In genomic region chr12:50517456-50518048, GRCh38 we compare ENCODE assay signal across 8 cellular contexts. TPM values are rescaled to one million over a fixed set of nuclear protein-coding genes. Genes with fewer than 3 reads are reported as not detected.
A peak's percentile ranks its signal among the peaks of the same experiment; 100 is the strongest.
DNase-seq lines count a peak whose midpoint lies in the region; ATAC-seq and TF ChIP-seq lines count a peak whose summit lies in the region.

No MANE protein-coding gene starts in this region.

- H3K36me3 ChIP-seq in KMS-11 (ENCODE audit: insufficient read depth) (no peaks in the 10 kb centered on the region), MG63 (no peaks in the 10 kb centered on the region), WERI-Rb-1 (no peaks in the 10 kb centered on the region)

- H3K4me1 Mint-ChIP-seq in central memory CD8-positive, alpha-beta T cell = peaks cover 23% of the 10 kb centered on the region

- H3K27me3 ChIP-seq in KMS-11 (ENCODE audit: insufficient read depth, low read depth) = no peaks in the 10 kb centered on the region
- no peaks in the 10 kb centered on the region for H3K27me3 ChIP-seq in MG63
- no peaks in the 10 kb centered on the region for H3K27me3 ChIP-seq in WERI-Rb-1 (ENCODE audit: insufficient read depth, low read depth, severe bottlenecking)

- H3K27ac Mint-ChIP-seq in central memory CD8-positive, alpha-beta T cell (ENCODE audit: low read depth) = no peak overlapping the region

- TF ChIP-seq CTCF in KMS-11 (conservative IDR thresholded peaks at IDR 0.05; ENCODE audit: low read depth, low read length) (no peak), WERI-Rb-1 (IDR thresholded peaks at IDR 0.05; ENCODE audit: low read depth, low read length) (no peak)

- ATAC-seq in GM21528 (IDR thresholded peaks at IDR 0.05; ENCODE audit: low FRiP score, unreplicated experiment) = peak; percentile 64
- ATAC-seq in central memory CD8-positive, alpha-beta T cell (replicated peaks; ENCODE audit: extremely low read depth, poor library complexity, severe bottlenecking) = peak; percentile 60

- H3K9me3 Mint-ChIP-seq in central memory CD8-positive, alpha-beta T cell = no peaks in the 10 kb centered on the region

- H2AFZ ChIP-seq in KMS-11 (ENCODE audit: low read depth) = no peak overlapping the region

- no peaks in the 10 kb centered on the region for H3K36me3 Mint-ChIP-seq in central memory CD8-positive, alpha-beta T cell (ENCODE audit: insufficient read depth)

- H3K4me3 Mint-ChIP-seq in central memory CD8-positive, alpha-beta T cell = no peak overlapping the region

- H3K4me3 ChIP-seq in KMS-11 (IDR thresholded peaks at IDR 0.05; ENCODE audit: insufficient read depth, low read depth, low read length) (no peak overlapping the region), MG63 (no peak overlapping the region), WERI-Rb-1 (ENCODE audit: low read depth, low read length) (no peak overlapping the region)

- H3K9ac ChIP-seq in KMS-11 = no peak overlapping the region

- H4K20me1 ChIP-seq in KMS-11 (ENCODE audit: insufficient read depth) = no peaks in the 10 kb centered on the region

- peaks cover 22% of the 10 kb centered on the region; the same call in 1 of the 2 replicates for H3K79me2 ChIP-seq in KMS-11 (ENCODE audit: insufficient read depth, low read depth)

- H3K27ac ChIP-seq in KMS-11 = peak overlapping the region; percentile 26; the same call in 1 of the 2 replicates
- H3K27ac ChIP-seq in WERI-Rb-1 = no peak overlapping the region

- peak overlapping the region; percentile 12; the same call in 1 of the 2 replicates for H3K4me2 ChIP-seq in KMS-11

- no peaks in the 10 kb centered on the region for H3K27me3 Mint-ChIP-seq in central memory CD8-positive, alpha-beta T cell

- peaks cover 31% of the 10 kb centered on the region for H3K4me1 ChIP-seq in KMS-11 (ENCODE audit: low read depth, poor library complexity, severe bottlenecking)

- peak; percentile 54 for DNase-seq in EL
- DNase-seq in central memory CD8-positive, alpha-beta T cell (ENCODE audit: low spot score in 2 of 2) = no peak
- DNase-seq in non-pigmented ciliary epithelial cell (ENCODE audit: low read depth) = peak; percentile 13
- no peak for DNase-seq in cerebellar cortex (ENCODE audit: low spot score)
- no peak for DNase-seq in MG63
- DNase-seq in WERI-Rb-1 = no peak

- H3K9me3 ChIP-seq in MG63 (no peaks in the 10 kb centered on the region), WERI-Rb-1 (ENCODE audit: severe bottlenecking) (no peaks in the 10 kb centered on the region)

RNA-seq across cellular contexts. Expression of gene DIP2B, which starts 12.8 kb away (rescaled TPM):
- 3.4 and 3.6 TPM in 2 replicates for total RNA-seq in MG63 (2014; rRNA removed; shearing (Covaris generic); ENCODE audit: low replicate concordance)

Comparison
In these comparisons a context has a peak if more than half of its experiments do, and no peak if none do; other contexts are left out.
1. DNase-seq: peak in EL (single experiment) and non-pigmented ciliary epithelial cell (single experiment); none in central memory CD8-positive, alpha-beta T cell (0 of 2), cerebellar cortex (single experiment), MG63 (single experiment) and WERI-Rb-1 (single experiment).